In genomic region chr22:27602390-27602789, GRCh38 we compare ENCODE assay signal across 16 cellular contexts.
"Had no signal": no experiment of that assay in that cellular context is flagged by ENCODE, and none has a peak within 500 bp of the region (broad histone marks: within the 10 kb centered on the region; RNA-seq: fewer than 3 reads in every experiment).

No MANE protein-coding gene starts in this region.

- H3K4me3 Mint-ChIP-seq: activated CD8-positive, alpha-beta T cell treated with anti-CD3 and anti-CD28 coated beads, Interleukin-2, amount 10 ng/mL, durations not matched to agents 7 days and 5 days had no signal

- H3K27ac Mint-ChIP-seq: activated CD8-positive, alpha-beta T cell treated with anti-CD3 and anti-CD28 coated beads, Interleukin-2, amount 10 ng/mL, durations not matched to agents 7 days and 5 days had no signal

- H3K4me3 ChIP-seq: ascending aorta, lung, right atrium auricular region, skin epidermis, thyroid gland, uterus had no signal

- H3K27ac ChIP-seq: neutrophil, right atrium auricular region, skin epidermis, thyroid gland, uterus, WERI-Rb-1 had no signal

- H3K9me3 ChIP-seq: ascending aorta, neutrophil, right atrium auricular region, thyroid gland, uterus had no signal

- DNase-seq: activated CD4-positive, alpha-beta T cell treated with anti-CD3 and anti-CD28 coated beads for 4 hours; activated CD8-positive, alpha-beta memory T cell treated with anti-CD3 and anti-CD28 coated beads, Interleukin-2, amount 50 U/mL, for 48 hours; activated CD8-positive, alpha-beta T cell treated with anti-CD3 and anti-CD28 coated beads, Interleukin-2, amount 10 ng/mL, durations not matched to agents 7 days and 5 days; activated naive CD4-positive, alpha-beta T cell; midbrain; T1000; thyroid gland; uterus; WERI-Rb-1 had no signal

- H3K27me3 ChIP-seq: ascending aorta, neutrophil, right atrium auricular region, thyroid gland, uterus had no signal

- H3K4me1 ChIP-seq: right atrium auricular region, thyroid gland, uterus had no signal

- FAIRE-seq: endothelial cell of umbilical vein, frontal cortex had no signal

- ATAC-seq: activated CD8-positive, alpha-beta T cell treated with anti-CD3 and anti-CD28 coated beads, Interleukin-2, amount 10 ng/mL, durations not matched to agents 7 days and 5 days had no signal

- H3K36me3 ChIP-seq: ascending aorta, neutrophil, right atrium auricular region, thyroid gland, uterus, WERI-Rb-1 had no signal
